In genomic region chr16:50747206-50747956, GRCh38 we compare ENCODE assay signal across 8 cellular contexts. TPM values are rescaled to one million over a fixed set of nuclear protein-coding genes. Genes with fewer than 3 reads are reported as not detected.
DNase-seq lines count a peak whose midpoint lies in the region; ATAC-seq and TF ChIP-seq lines count a peak whose summit lies in the region.

No MANE protein-coding gene starts in this region.

- no peak overlapping the region for H2BK15ac ChIP-seq in mesenchymal stem cell (ENCODE audit: low read depth, poor library complexity, severe bottlenecking)

- peak; percentile 20 for DNase-seq in activated CD4-positive, CD25-positive, alpha-beta regulatory T cell treated with anti-CD3 and anti-CD28 coated beads, Interleukin-2, amount 50 U/mL, for 16 hours (ENCODE audit: low read depth, low spot score)
- no peak for DNase-seq in activated CD4-positive, CD25-positive, alpha-beta regulatory T cell treated with anti-CD3 and anti-CD28 coated beads, Interleukin-2, amount 50 U/mL, for 72 hours
- DNase-seq in GM23248 (peak; percentile 14), NCI-H2227 (lab: John Stamatoyannopoulos, UW; ENCODE audit: unreplicated experiment) (peak; percentile 17), body of pancreas (no peak), mesenchymal stem cell (peak; percentile 9), prostate gland (ENCODE audit: low spot score) (no peak)

- H3K27me3 ChIP-seq in GM23248 (replicated peaks; ENCODE audit: insufficient read depth) (no peaks in the 10 kb centered on the region), body of pancreas (no peaks in the 10 kb centered on the region), mesenchymal stem cell (ENCODE audit: control insufficient read depth in 1 of 2, insufficient read depth in 1 of 2, low read length in 2 of 2) (no peaks in the 10 kb centered on the region), prostate gland (replicated peaks; ENCODE audit: insufficient read depth) (no peaks in the 10 kb centered on the region)

- H3K18ac ChIP-seq in mesenchymal stem cell (ENCODE audit: low read depth in 1 of 2, low read length in 2 of 2) = no peak overlapping the region

- H4K20me1 ChIP-seq in GM23248 (ENCODE audit: insufficient read depth) = no peaks in the 10 kb centered on the region

- in situ Hi-C loops in GM23248 (cut with MboI) = no loop called here

- H3F3A ChIP-seq in GM23248 (ENCODE audit: insufficient read depth) = peaks cover 20% of the 10 kb centered on the region; the same call in 1 of the 2 replicates

- H3K9ac ChIP-seq in GM23248 (no peak overlapping the region), mesenchymal stem cell (ENCODE audit: low read length) (peak overlapping the region; percentile 22)

- peaks cover 46% of the 10 kb centered on the region for H3K79me2 ChIP-seq in GM23248 (ENCODE audit: insufficient read depth)

- 87 to 94% methylated on average over 7 of the region's 7 CpGs for WGBS in GM23248 (ENCODE audit: low coverage in 1 of 2, low lambda C conversion rate in 2 of 2, missing lambda C conversion rate in 2 of 2), 2 experiments
- 57 to 67% methylated on average over 7 of the region's 7 CpGs for WGBS in body of pancreas, 2 donors
- WGBS in mesenchymal stem cell = 92% methylated on average over 7 of the region's 7 CpGs
- WGBS in prostate gland = 31% methylated on average over 7 of the region's 7 CpGs

- no peak overlapping the region for H3K14ac ChIP-seq in mesenchymal stem cell (ENCODE audit: low read length in 2 of 2)

- H3K4me1 ChIP-seq in GM23248 (ENCODE audit: insufficient read depth) (peaks cover 28% of the 10 kb centered on the region), body of pancreas (peaks cover 15% of the 10 kb centered on the region), mesenchymal stem cell (ENCODE audit: control insufficient read depth, insufficient read depth, low read depth, low read length) (peaks cover 8% of the 10 kb centered on the region), prostate gland (replicated peaks) (no peaks in the 10 kb centered on the region)

- no peak overlapping the region for H2BK12ac ChIP-seq in mesenchymal stem cell (ENCODE audit: low read length in 2 of 2)

- H3K4me2 ChIP-seq in GM23248 (ENCODE audit: unreplicated experiment) = no peak overlapping the region
- H3K4me2 ChIP-seq in mesenchymal stem cell (ENCODE audit: low read length, poor library complexity, severe bottlenecking) = no peak overlapping the region

- H4K8ac ChIP-seq in mesenchymal stem cell (ENCODE audit: low read length) = no peak overlapping the region

- H3K23ac ChIP-seq in mesenchymal stem cell (ENCODE audit: low read length in 2 of 2) = no peak overlapping the region

- peak in 5 of 7 experiments; percentile 17 to 46 (median 41) for TF ChIP-seq CTCF in body of pancreas (IDR thresholded peaks at IDR 0.05)
- TF ChIP-seq CTCF in prostate gland (IDR thresholded peaks at IDR 0.05) = peak in 2 of 4 experiments; percentile 47 to 52

- H3K27ac ChIP-seq in GM23248 (no peak overlapping the region), body of pancreas (no peak overlapping the region), mesenchymal stem cell (ENCODE audit: low read length, poor library complexity, severe bottlenecking) (no peak overlapping the region), prostate gland (no peak overlapping the region)

- H2AFZ ChIP-seq in GM23248 (no peak overlapping the region), mesenchymal stem cell (ENCODE audit: low read depth, low read length) (no peak overlapping the region)

- TF ChIP-seq POLR2A in body of pancreas (IDR thresholded peaks at IDR 0.05) (no peak), prostate gland (IDR thresholded peaks at IDR 0.05) (no peak)

- no peak overlapping the region for H4K91ac ChIP-seq in mesenchymal stem cell (ENCODE audit: low read length)

- H2BK5ac ChIP-seq in mesenchymal stem cell (ENCODE audit: low read depth, low read length, poor library complexity, severe bottlenecking) = no peak overlapping the region

- no peak for ATAC-seq in body of pancreas
- ATAC-seq in GM19455 (IDR thresholded peaks at IDR 0.05; ENCODE audit: unreplicated experiment) = no peak

- no peaks in the 10 kb centered on the region for H3K9me2 ChIP-seq in GM23248 (ENCODE audit: insufficient read depth)

- H2AK5ac ChIP-seq in mesenchymal stem cell (ENCODE audit: low read length, severe bottlenecking) = no peak overlapping the region

- peaks cover 20% of the 10 kb centered on the region for H3K79me1 ChIP-seq in mesenchymal stem cell (replicated peaks; ENCODE audit: low read length, poor library complexity, severe bottlenecking)

- H3K4ac ChIP-seq in mesenchymal stem cell (ENCODE audit: low read depth in 1 of 2, low read length in 2 of 2) = no peak overlapping the region

- H3K36me3 ChIP-seq in GM23248 (ENCODE audit: low read depth) (peaks cover 14% of the 10 kb centered on the region), body of pancreas (replicated peaks in 1 of 2; ENCODE audit: insufficient read depth in 1 of 2, low read depth in 2 of 2) (no peaks in the 10 kb centered on the region), mesenchymal stem cell (ENCODE audit: control insufficient read depth in 1 of 2, insufficient read depth in 2 of 2, low read depth in 1 of 2, low read length in 2 of 2) (peaks cover 3 to 54% of the 10 kb centered on the region in 2 experiments), prostate gland (no peaks in the 10 kb centered on the region)

- H2BK120ac ChIP-seq in mesenchymal stem cell (ENCODE audit: low read depth, low read length) = no peak overlapping the region

- H3K4me3 ChIP-seq in GM23248 = no peak overlapping the region
- no peak overlapping the region for H3K4me3 ChIP-seq in body of pancreas
- H3K4me3 ChIP-seq in mesenchymal stem cell (ENCODE audit: insufficient read depth in 1 of 2, low read depth in 1 of 2, low read length in 2 of 2) = no peak overlapping the region
- no peak overlapping the region for H3K4me3 ChIP-seq in prostate gland

- intact Hi-C loops in body of pancreas (cut with DNase I) = no loop called here
- intact Hi-C loops in prostate gland (cut with DNase I) = loop anchor here (5.0 to 10.0 kb wide), 2 partner anchors 80 to 383 kb away; partner anchors contain the start of gene BRD7

- H3K9me3 ChIP-seq in GM23248 (ENCODE audit: low read depth) (no peaks in the 10 kb centered on the region), body of pancreas (no peaks in the 10 kb centered on the region), mesenchymal stem cell (ENCODE audit: control insufficient read depth, low read length) (no peaks in the 10 kb centered on the region), prostate gland (no peaks in the 10 kb centered on the region)

RNA-seq across cellular contexts. Expression of gene CYLD, which starts 5.5 kb away (rescaled TPM):
- total RNA-seq in GM23248 (2014; rRNA removed; shearing (Covaris generic)) = 32.6 and 46.5 TPM in 2 replicates
- 21.7 and 22.4 TPM in 2 replicates for polyA plus RNA-seq in GM23248 (2016; fragmentation: Nextera tagmentation; extraction: Ambion mirVana)
- total RNA-seq in body of pancreas (10 to 100 TPM; 16.5 to 27.5 TPM), prostate gland (10 to 100 TPM; 28.1 to 30.2 TPM)
- polyA plus RNA-seq in mesenchymal stem cell (2013, experiment 1 of 2) = 10.2 TPM
- 11.0 TPM for polyA plus RNA-seq in mesenchymal stem cell (2013, experiment 2 of 2)

RNA-seq across cellular contexts. Expression of gene NOD2, which starts 54.0 kb away (rescaled TPM):
- total RNA-seq in GM23248 (2014; rRNA removed; shearing (Covaris generic)) = not detected in 2 replicates
- not detected in 2 replicates for polyA plus RNA-seq in GM23248 (2016; fragmentation: Nextera tagmentation; extraction: Ambion mirVana)
- total RNA-seq in body of pancreas (1 to 10 TPM in 1 of 2 donors, under 1 TPM in 1; 0.33 to 1.8 TPM), prostate gland (1 to 10 TPM; 2.8 to 5.6 TPM)
- polyA plus RNA-seq in mesenchymal stem cell (2013, experiment 1 of 2) = not detected
- polyA plus RNA-seq in mesenchymal stem cell (2013, experiment 2 of 2) = not detected

Comparison
In these comparisons a context has a peak if more than half of its experiments do, and no peak if none do; other contexts are left out.
1. DNase-seq: peak in activated CD4-positive, CD25-positive, alpha-beta regulatory T cell treated with anti-CD3 and anti-CD28 coated beads, Interleukin-2, amount 50 U/mL, for 16 hours (single experiment), GM23248 (single experiment), NCI-H2227 (single experiment) and mesenchymal stem cell (single experiment); none in activated CD4-positive, CD25-positive, alpha-beta regulatory T cell treated with anti-CD3 and anti-CD28 coated beads, Interleukin-2, amount 50 U/mL, for 72 hours (single experiment), body of pancreas (0 of 4) and prostate gland (single experiment).